1 cellular context compared by ENCODE assay signal in the genomic region with DNA sequence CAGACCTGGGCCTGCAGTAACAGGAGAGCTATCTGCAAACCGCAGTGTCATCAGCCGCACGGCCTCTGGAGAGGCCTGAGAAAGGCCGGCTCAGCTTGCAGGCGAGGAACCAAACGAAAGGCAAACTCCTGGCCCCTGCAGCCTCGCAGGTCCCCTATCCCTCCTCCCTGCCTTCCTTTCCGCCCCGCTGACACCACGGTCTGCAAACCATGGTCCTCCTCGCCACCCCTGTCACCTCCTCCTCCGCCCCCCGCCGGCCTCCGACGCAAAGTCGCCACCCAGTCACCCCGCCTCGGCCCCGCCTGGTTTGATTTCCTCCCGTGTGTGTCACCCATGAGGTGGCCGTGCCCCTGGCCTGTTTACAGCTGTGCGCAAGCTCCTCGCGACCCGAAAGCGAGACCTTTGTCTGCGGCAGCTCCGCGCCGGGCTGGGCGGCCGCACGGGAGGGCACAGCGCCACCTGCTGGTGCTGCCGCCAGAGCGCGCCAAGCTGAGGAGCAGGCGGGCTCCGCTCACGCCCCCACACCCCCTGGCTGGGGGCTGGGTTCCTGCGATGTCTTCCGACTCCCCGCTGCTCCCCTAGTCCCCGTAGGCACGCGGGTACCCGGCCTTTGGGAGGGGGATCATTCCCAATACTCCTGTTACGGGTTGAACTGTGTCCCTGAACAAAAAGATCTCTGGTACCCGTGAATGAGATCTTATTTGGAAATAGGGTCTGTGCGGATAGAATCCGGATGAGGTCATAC.
TF ChIP-seq lines count a peak whose summit lies in the region.

No MANE protein-coding gene starts in this region.

TF ChIP-seq in HEK293, 187 proteins besides CTCF, POLR2A, EP300 and RAD21 (continued from another document and continues in another):
- TF ChIP-seq, protein P1, sequence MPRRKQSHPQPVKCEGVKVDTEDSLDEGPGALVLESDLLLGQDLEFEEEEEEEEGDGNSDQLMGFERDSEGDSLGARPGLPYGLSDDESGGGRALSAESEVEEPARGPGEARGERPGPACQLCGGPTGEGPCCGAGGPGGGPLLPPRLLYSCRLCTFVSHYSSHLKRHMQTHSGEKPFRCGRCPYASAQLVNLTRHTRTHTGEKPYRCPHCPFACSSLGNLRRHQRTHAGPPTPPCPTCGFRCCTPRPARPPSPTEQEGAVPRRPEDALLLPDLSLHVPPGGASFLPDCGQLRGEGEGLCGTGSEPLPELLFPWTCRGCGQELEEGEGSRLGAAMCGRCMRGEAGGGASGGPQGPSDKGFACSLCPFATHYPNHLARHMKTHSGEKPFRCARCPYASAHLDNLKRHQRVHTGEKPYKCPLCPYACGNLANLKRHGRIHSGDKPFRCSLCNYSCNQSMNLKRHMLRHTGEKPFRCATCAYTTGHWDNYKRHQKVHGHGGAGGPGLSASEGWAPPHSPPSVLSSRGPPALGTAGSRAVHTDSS (tag by site-specific recombination; IDR thresholded peaks at IDR 0.05) = no peak
- TF ChIP-seq ZNF558 (tag by site-specific recombination; IDR thresholded peaks at IDR 0.05) = no peak
- TF ChIP-seq ZNF174 (tag by site-specific recombination; IDR thresholded peaks at IDR 0.05) = no peak
- TF ChIP-seq HOXD13 (CRISPR knock-in tag; IDR thresholded peaks at IDR 0.05; ENCODE audit: borderline replicate concordance) = no peak
- no peak for TF ChIP-seq ZNF624 (tag by site-specific recombination; IDR thresholded peaks at IDR 0.05)
- no peak for TF ChIP-seq ZNF529 (tag by site-specific recombination; IDR thresholded peaks at IDR 0.05; ENCODE audit: insufficient replicate concordance)
- no peak for TF ChIP-seq ZNF626 (tag by site-specific recombination; IDR thresholded peaks at IDR 0.05)
- no peak for TF ChIP-seq ZNF585B (tag by site-specific recombination; IDR thresholded peaks at IDR 0.05)
- TF ChIP-seq, protein P2, sequence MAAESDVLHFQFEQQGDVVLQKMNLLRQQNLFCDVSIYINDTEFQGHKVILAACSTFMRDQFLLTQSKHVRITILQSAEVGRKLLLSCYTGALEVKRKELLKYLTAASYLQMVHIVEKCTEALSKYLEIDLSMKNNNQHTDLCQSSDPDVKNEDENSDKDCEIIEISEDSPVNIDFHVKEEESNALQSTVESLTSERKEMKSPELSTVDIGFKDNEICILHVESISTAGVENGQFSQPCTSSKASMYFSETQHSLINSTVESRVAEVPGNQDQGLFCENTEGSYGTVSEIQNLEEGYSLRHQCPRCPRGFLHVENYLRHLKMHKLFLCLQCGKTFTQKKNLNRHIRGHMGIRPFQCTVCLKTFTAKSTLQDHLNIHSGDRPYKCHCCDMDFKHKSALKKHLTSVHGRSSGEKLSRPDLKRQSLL (tag by site-specific recombination; IDR thresholded peaks at IDR 0.05) = no peak
- TF ChIP-seq, protein P3, sequence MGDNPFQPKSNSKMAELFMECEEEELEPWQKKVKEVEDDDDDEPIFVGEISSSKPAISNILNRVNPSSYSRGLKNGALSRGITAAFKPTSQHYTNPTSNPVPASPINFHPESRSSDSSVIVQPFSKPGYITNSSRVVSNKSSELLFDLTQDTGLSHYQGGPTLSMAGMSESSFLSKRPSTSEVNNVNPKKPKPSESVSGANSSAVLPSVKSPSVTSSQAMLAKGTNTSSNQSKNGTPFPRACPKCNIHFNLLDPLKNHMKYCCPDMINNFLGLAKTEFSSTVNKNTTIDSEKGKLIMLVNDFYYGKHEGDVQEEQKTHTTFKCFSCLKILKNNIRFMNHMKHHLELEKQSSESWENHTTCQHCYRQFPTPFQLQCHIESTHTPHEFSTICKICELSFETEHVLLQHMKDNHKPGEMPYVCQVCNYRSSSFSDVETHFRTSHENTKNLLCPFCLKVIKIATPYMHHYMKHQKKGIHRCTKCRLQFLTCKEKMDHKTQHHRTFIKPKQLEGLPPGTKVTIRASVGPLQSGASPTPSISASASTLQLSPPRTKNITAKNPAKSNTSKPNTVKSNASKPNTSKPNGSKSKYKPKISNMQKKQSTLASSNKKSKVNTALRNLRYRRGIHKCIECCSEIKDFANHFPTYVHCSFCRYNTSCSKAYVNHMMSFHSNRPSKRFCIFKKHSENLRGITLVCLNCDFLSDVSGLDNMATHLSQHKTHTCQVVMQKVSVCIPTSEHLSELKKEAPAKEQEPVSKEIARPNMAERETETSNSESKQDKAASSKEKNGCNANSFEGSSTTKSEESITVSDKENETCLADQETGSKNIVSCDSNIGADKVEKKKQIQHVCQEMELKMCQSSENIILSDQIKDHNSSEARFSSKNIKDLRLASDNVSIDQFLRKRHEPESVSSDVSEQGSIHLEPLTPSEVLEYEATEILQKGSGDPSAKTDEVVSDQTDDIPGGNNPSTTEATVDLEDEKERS (tag by site-specific recombination; IDR thresholded peaks at IDR 0.05) = no peak
- TF ChIP-seq ZNF354C (tag by site-specific recombination; IDR thresholded peaks at IDR 0.05; ENCODE audit: borderline replicate concordance, low read depth) = no peak
- peak; percentile 95 for TF ChIP-seq ZNF335 (tag by site-specific recombination; conservative IDR thresholded peaks at IDR 0.05)
- TF ChIP-seq ZNF843 (tag by site-specific recombination; IDR thresholded peaks at IDR 0.05) = peak; percentile 41; the same call in 1 of the 2 replicates
- TF ChIP-seq SALL2 (tag by site-specific recombination; IDR thresholded peaks at IDR 0.05; ENCODE audit: borderline replicate concordance) = no peak
- TF ChIP-seq ZBTB20 (tag by site-specific recombination; IDR thresholded peaks at IDR 0.05) = peak; percentile 32; the same call in 1 of the 2 replicates
- no peak for TF ChIP-seq ZNF549 (tag by site-specific recombination; IDR thresholded peaks at IDR 0.05)
- TF ChIP-seq GFI1B (tag by site-specific recombination; IDR thresholded peaks at IDR 0.05) = no peak
- TF ChIP-seq ZNF701 (tag by site-specific recombination; IDR thresholded peaks at IDR 0.05) = no peak
- no peak for TF ChIP-seq FEZF1 (tag by site-specific recombination; IDR thresholded peaks at IDR 0.05)
- no peak for TF ChIP-seq ZNF211 (tag by site-specific recombination; IDR thresholded peaks at IDR 0.05; ENCODE audit: low read depth)
- TF ChIP-seq ZNF391 (tag by site-specific recombination; IDR thresholded peaks at IDR 0.05; ENCODE audit: borderline replicate concordance, low read depth) = peak; percentile 80; the same call in 1 of the 2 replicates
- TF ChIP-seq, protein P4, sequence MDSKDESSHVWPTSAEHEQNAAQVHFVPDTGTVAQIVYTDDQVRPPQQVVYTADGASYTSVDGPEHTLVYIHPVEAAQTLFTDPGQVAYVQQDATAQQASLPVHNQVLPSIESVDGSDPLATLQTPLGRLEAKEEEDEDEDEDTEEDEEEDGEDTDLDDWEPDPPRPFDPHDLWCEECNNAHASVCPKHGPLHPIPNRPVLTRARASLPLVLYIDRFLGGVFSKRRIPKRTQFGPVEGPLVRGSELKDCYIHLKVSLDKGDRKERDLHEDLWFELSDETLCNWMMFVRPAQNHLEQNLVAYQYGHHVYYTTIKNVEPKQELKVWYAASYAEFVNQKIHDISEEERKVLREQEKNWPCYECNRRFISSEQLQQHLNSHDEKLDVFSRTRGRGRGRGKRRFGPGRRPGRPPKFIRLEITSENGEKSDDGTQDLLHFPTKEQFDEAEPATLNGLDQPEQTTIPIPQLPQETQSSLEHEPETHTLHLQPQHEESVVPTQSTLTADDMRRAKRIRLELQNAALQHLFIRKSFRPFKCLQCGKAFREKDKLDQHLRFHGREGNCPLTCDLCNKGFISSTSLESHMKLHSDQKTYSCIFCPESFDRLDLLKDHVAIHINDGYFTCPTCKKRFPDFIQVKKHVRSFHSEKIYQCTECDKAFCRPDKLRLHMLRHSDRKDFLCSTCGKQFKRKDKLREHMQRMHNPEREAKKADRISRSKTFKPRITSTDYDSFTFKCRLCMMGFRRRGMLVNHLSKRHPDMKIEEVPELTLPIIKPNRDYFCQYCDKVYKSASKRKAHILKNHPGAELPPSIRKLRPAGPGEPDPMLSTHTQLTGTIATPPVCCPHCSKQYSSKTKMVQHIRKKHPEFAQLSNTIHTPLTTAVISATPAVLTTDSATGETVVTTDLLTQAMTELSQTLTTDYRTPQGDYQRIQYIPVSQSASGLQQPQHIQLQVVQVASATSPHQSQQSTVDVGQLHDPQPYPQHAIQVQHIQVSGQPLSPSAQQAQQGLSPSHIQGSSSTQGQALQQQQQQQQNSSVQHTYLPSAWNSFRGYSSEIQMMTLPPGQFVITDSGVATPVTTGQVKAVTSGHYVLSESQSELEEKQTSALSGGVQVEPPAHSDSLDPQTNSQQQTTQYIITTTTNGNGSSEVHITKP (tag by site-specific recombination; IDR thresholded peaks at IDR 0.05) = no peak
- no peak for TF ChIP-seq ZNF426 (tag by site-specific recombination; IDR thresholded peaks at IDR 0.05)
- TF ChIP-seq, protein P5, sequence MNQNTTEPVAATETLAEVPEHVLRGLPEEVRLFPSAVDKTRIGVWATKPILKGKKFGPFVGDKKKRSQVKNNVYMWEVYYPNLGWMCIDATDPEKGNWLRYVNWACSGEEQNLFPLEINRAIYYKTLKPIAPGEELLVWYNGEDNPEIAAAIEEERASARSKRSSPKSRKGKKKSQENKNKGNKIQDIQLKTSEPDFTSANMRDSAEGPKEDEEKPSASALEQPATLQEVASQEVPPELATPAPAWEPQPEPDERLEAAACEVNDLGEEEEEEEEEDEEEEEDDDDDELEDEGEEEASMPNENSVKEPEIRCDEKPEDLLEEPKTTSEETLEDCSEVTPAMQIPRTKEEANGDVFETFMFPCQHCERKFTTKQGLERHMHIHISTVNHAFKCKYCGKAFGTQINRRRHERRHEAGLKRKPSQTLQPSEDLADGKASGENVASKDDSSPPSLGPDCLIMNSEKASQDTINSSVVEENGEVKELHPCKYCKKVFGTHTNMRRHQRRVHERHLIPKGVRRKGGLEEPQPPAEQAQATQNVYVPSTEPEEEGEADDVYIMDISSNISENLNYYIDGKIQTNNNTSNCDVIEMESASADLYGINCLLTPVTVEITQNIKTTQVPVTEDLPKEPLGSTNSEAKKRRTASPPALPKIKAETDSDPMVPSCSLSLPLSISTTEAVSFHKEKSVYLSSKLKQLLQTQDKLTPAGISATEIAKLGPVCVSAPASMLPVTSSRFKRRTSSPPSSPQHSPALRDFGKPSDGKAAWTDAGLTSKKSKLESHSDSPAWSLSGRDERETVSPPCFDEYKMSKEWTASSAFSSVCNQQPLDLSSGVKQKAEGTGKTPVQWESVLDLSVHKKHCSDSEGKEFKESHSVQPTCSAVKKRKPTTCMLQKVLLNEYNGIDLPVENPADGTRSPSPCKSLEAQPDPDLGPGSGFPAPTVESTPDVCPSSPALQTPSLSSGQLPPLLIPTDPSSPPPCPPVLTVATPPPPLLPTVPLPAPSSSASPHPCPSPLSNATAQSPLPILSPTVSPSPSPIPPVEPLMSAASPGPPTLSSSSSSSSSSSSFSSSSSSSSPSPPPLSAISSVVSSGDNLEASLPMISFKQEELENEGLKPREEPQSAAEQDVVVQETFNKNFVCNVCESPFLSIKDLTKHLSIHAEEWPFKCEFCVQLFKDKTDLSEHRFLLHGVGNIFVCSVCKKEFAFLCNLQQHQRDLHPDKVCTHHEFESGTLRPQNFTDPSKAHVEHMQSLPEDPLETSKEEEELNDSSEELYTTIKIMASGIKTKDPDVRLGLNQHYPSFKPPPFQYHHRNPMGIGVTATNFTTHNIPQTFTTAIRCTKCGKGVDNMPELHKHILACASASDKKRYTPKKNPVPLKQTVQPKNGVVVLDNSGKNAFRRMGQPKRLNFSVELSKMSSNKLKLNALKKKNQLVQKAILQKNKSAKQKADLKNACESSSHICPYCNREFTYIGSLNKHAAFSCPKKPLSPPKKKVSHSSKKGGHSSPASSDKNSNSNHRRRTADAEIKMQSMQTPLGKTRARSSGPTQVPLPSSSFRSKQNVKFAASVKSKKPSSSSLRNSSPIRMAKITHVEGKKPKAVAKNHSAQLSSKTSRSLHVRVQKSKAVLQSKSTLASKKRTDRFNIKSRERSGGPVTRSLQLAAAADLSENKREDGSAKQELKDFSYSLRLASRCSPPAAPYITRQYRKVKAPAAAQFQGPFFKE (tag by site-specific recombination; IDR thresholded peaks at IDR 0.05; ENCODE audit: borderline replicate concordance) = no peak
- TF ChIP-seq ZNF404 (tag by site-specific recombination; IDR thresholded peaks at IDR 0.05) = no peak
- 0 out of 2 replicates have a peak, but pooled peaks have one; percentile 15 for TF ChIP-seq ZBTB7A (tag by site-specific recombination; IDR thresholded peaks at IDR 0.05; ENCODE audit: low read depth)
- peak; percentile 74 for TF ChIP-seq ZBTB48 (tag by site-specific recombination; IDR thresholded peaks at IDR 0.05)
- no peak for TF ChIP-seq ZNF302 (tag by site-specific recombination; IDR thresholded peaks at IDR 0.05; ENCODE audit: low read depth)
- no peak for TF ChIP-seq ZNF416 (tag by site-specific recombination; IDR thresholded peaks at IDR 0.05)
- no peak for TF ChIP-seq ZNF214 (tag by site-specific recombination; IDR thresholded peaks at IDR 0.05; ENCODE audit: borderline replicate concordance)
- TF ChIP-seq ZNF133 (tag by site-specific recombination; IDR thresholded peaks at IDR 0.05) = no peak
- no peak for TF ChIP-seq ZFP41 (tag by site-specific recombination; IDR thresholded peaks at IDR 0.05; ENCODE audit: borderline replicate concordance)
- TF ChIP-seq ZNF175 (tag by site-specific recombination; IDR thresholded peaks at IDR 0.05) = no peak
- TF ChIP-seq, protein P6, sequence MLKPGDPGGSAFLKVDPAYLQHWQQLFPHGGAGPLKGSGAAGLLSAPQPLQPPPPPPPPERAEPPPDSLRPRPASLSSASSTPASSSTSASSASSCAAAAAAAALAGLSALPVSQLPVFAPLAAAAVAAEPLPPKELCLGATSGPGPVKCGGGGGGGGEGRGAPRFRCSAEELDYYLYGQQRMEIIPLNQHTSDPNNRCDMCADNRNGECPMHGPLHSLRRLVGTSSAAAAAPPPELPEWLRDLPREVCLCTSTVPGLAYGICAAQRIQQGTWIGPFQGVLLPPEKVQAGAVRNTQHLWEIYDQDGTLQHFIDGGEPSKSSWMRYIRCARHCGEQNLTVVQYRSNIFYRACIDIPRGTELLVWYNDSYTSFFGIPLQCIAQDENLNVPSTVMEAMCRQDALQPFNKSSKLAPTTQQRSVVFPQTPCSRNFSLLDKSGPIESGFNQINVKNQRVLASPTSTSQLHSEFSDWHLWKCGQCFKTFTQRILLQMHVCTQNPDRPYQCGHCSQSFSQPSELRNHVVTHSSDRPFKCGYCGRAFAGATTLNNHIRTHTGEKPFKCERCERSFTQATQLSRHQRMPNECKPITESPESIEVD (tag by site-specific recombination; IDR thresholded peaks at IDR 0.05) = no peak
- no peak for TF ChIP-seq ZNF548 (tag by site-specific recombination; IDR thresholded peaks at IDR 0.05)
- TF ChIP-seq ZNF19 (tag by site-specific recombination; IDR thresholded peaks at IDR 0.05; ENCODE audit: low read depth) = no peak
- TF ChIP-seq MYNN (tag by site-specific recombination; IDR thresholded peaks at IDR 0.05; ENCODE audit: borderline replicate concordance) = no peak
- TF ChIP-seq ZNF184 (tag by site-specific recombination; IDR thresholded peaks at IDR 0.05) = peak; percentile 53; the same call in 1 of the 2 replicates
- peak; percentile 90 for TF ChIP-seq GLIS2 (tag by site-specific recombination; IDR thresholded peaks at IDR 0.05)
- TF ChIP-seq ZXDB (tag by site-specific recombination; IDR thresholded peaks at IDR 0.05) = peak; percentile 78; the same call in 1 of the 2 replicates
- TF ChIP-seq ZBTB1 (tag by site-specific recombination; IDR thresholded peaks at IDR 0.05) = no peak
